ENCODE assay signal across 41 cellular contexts in genomic region chr10:88745633-88746032, GRCh38. TPM values are rescaled to one million over a fixed set of nuclear protein-coding genes. Genes with fewer than 3 reads are reported as not detected.
"Had no signal": no experiment of that assay in that cellular context is flagged by ENCODE, and none has a peak within 500 bp of the region (broad histone marks: within the 10 kb centered on the region; RNA-seq: fewer than 3 reads in every experiment).

No MANE protein-coding gene starts in this region.

- H3K4me3 ChIP-seq: adrenal gland, ascending aorta, body of pancreas, breast epithelium, cardiac muscle cell had no signal

- H3K9me3 ChIP-seq: ascending aorta had no signal

- H3K27me3 Mint-ChIP-seq: activated naive CD8-positive, alpha-beta T cell treated with anti-CD3 and anti-CD28 coated beads for 36 hours had no signal

- H3K4me3 Mint-ChIP-seq: activated naive CD4-positive, alpha-beta T cell treated with anti-CD3 and anti-CD28 coated beads for 36 hours; activated naive CD4-positive, alpha-beta T cell treated with anti-CD3 and anti-CD28 coated beads, Interleukin-2, amount 10 ng/mL, durations not matched to agents 7 days and 5 days; activated naive CD8-positive, alpha-beta T cell; activated naive CD8-positive, alpha-beta T cell treated with anti-CD3 and anti-CD28 coated beads for 36 hours; activated naive CD8-positive, alpha-beta T cell treated with anti-CD3 and anti-CD28 coated beads, Interleukin-2, amount 10 ng/mL, durations not matched to agents 7 days and 5 days; activated naive CD8-positive, alpha-beta T cell treated with anti-CD3 and anti-CD28 coated beads, Interleukin-2, amount 50 U/mL, for 24 hours; activated T-cell treated with anti-CD3 and anti-CD28 coated beads, Interleukin-2, amount 50 U/mL, for 24 hours; activated T-cell treated with anti-CD3 and anti-CD28 coated beads, Interleukin-2, amount 50 U/mL, for 4 hours; activated T-cell treated with anti-CD3 and anti-CD28 coated beads, Interleukin-2, amount 50 U/mL, for 72 hours; activated T-helper 1 cell treated with anti-CD3 and anti-CD28 coated beads, Interleukin-12 subunit alpha, Interleukin-12 subunit beta, Interleukin-2, Interleukin-4 antibody, amounts not matched to agents 30 ng/mL and 10 ng/mL and 1 ng/mL, durations not matched to agents 14 hours and 24 hours and 36 hours; activated T-helper 17 cell treated with anti-CD3 and anti-CD28 coated beads, Interleukin-2, amount 50 U/mL, for 72 hours; brain; central memory CD8-positive, alpha-beta T cell had no signal

- FAIRE-seq: astrocyte, bronchial epithelial cell had no signal

- H3K27ac ChIP-seq: adrenal gland, ascending aorta, body of pancreas, brain microvascular endothelial cell, breast epithelium, cardiac muscle cell had no signal

- H3K4me1 ChIP-seq: adrenal gland, ascending aorta, body of pancreas, breast epithelium had no signal

- DNase-seq: activated effector memory CD4-positive, alpha-beta T cell treated with anti-CD3 and anti-CD28 coated beads, Interleukin-2, amount 50 U/mL, for 16 hours; activated effector memory CD4-positive, alpha-beta T cell treated with Interleukin-2 at 50 U/mL for 16 hours; activated gamma-delta T cell; activated gamma-delta T cell treated with Interleukin-2 at 50 U/mL for 16 hours; activated naive CD4-positive, alpha-beta T cell; activated naive CD4-positive, alpha-beta T cell treated with anti-CD3 and anti-CD28 coated beads for 36 hours; activated naive CD4-positive, alpha-beta T cell treated with anti-CD3 and anti-CD28 coated beads, Interleukin-2, amount 10 ng/mL, durations not matched to agents 7 days and 5 days; activated naive CD4-positive, alpha-beta T cell treated with anti-CD3 and anti-CD28 coated beads, Interleukin-2, amount 50 U/mL, for 16 hours; activated naive CD4-positive, alpha-beta T cell treated with Interleukin-2 at 50 U/mL for 16 hours; activated naive CD8-positive, alpha-beta T cell treated with anti-CD3 and anti-CD28 coated beads for 36 hours; activated naive CD8-positive, alpha-beta T cell treated with anti-CD3 and anti-CD28 coated beads, Interleukin-2, amount 10 ng/mL, durations not matched to agents 7 days and 5 days; activated naive CD8-positive, alpha-beta T cell treated with anti-CD3 and anti-CD28 coated beads, Interleukin-2, amount 50 U/mL, for 24 hours; activated T-cell treated with anti-CD3 and anti-CD28 coated beads, Interleukin-2, amount 50 U/mL, for 1 hour; activated T-cell treated with anti-CD3 and anti-CD28 coated beads, Interleukin-2, amount 50 U/mL, for 24 hours; activated T-cell treated with anti-CD3 and anti-CD28 coated beads, Interleukin-2, amount 50 U/mL, for 4 hours; activated T-cell treated with anti-CD3 and anti-CD28 coated beads, Interleukin-2, amount 50 U/mL, for 48 hours; activated T-cell treated with anti-CD3 and anti-CD28 coated beads, Interleukin-2, amount 50 U/mL, for 72 hours; adrenal gland; amniotic stem cell; amygdala; anterior cingulate cortex; aorta; body of pancreas; brain microvascular endothelial cell; caudate nucleus; central memory CD4-positive, alpha-beta T cell; cerebellar nuclear complex had no signal

- H3K27ac Mint-ChIP-seq: activated naive CD4-positive, alpha-beta T cell treated with anti-CD3 and anti-CD28 coated beads for 36 hours; activated naive CD4-positive, alpha-beta T cell treated with anti-CD3 and anti-CD28 coated beads, Interleukin-2, amount 10 ng/mL, durations not matched to agents 7 days and 5 days; activated naive CD8-positive, alpha-beta T cell; activated naive CD8-positive, alpha-beta T cell treated with anti-CD3 and anti-CD28 coated beads for 36 hours; activated naive CD8-positive, alpha-beta T cell treated with anti-CD3 and anti-CD28 coated beads, Interleukin-2, amount 10 ng/mL, durations not matched to agents 7 days and 5 days; activated naive CD8-positive, alpha-beta T cell treated with anti-CD3 and anti-CD28 coated beads, Interleukin-2, amount 50 U/mL, for 24 hours; activated T-cell treated with anti-CD3 and anti-CD28 coated beads, Interleukin-2, amount 50 U/mL, for 24 hours; activated T-cell treated with anti-CD3 and anti-CD28 coated beads, Interleukin-2, amount 50 U/mL, for 72 hours; activated T-helper 1 cell treated with anti-CD3 and anti-CD28 coated beads, Interleukin-12 subunit alpha, Interleukin-12 subunit beta, Interleukin-2, Interleukin-4 antibody, amounts not matched to agents 30 ng/mL and 10 ng/mL and 1 ng/mL, durations not matched to agents 14 hours and 24 hours and 36 hours; activated T-helper 17 cell treated with anti-CD3 and anti-CD28 coated beads, Interleukin-2, amount 50 U/mL, for 72 hours; activated T-helper 2 cell treated with anti-CD3 and anti-CD28 coated beads, Interferon-gamma antibody, Interleukin-2, Interleukin-4, amounts not matched to agents 10 μg/mL and 5 μg/mL and 100 μg/mL, durations not matched to agents 14 hours and 24 hours and 36 hours; brain had no signal

- ATAC-seq: activated naive CD8-positive, alpha-beta T cell treated with anti-CD3 and anti-CD28 coated beads, Interleukin-2, amount 50 U/mL, for 24 hours; activated T-cell treated with anti-CD3 and anti-CD28 coated beads, Interleukin-2, amount 50 U/mL, for 4 hours; activated T-cell treated with anti-CD3 and anti-CD28 coated beads, Interleukin-2, amount 50 U/mL, for 72 hours; activated T-helper 17 cell treated with anti-CD3 and anti-CD28 coated beads, Interleukin-2, amount 50 U/mL, for 72 hours; body of pancreas had no signal

- H3K36me3 Mint-ChIP-seq: activated naive CD4-positive, alpha-beta T cell treated with anti-CD3 and anti-CD28 coated beads, Interleukin-2, amount 10 ng/mL, durations not matched to agents 7 days and 5 days; activated naive CD8-positive, alpha-beta T cell treated with anti-CD3 and anti-CD28 coated beads for 36 hours; activated naive CD8-positive, alpha-beta T cell treated with anti-CD3 and anti-CD28 coated beads, Interleukin-2, amount 10 ng/mL, durations not matched to agents 7 days and 5 days; brain had no signal

- H3K4me1 Mint-ChIP-seq: activated naive CD4-positive, alpha-beta T cell treated with anti-CD3 and anti-CD28 coated beads, Interleukin-2, amount 10 ng/mL, durations not matched to agents 7 days and 5 days; activated naive CD8-positive, alpha-beta T cell treated with anti-CD3 and anti-CD28 coated beads, Interleukin-2, amount 10 ng/mL, durations not matched to agents 7 days and 5 days; activated naive CD8-positive, alpha-beta T cell treated with anti-CD3 and anti-CD28 coated beads, Interleukin-2, amount 50 U/mL, for 24 hours; activated T-helper 17 cell treated with anti-CD3 and anti-CD28 coated beads, Interleukin-2, amount 50 U/mL, for 72 hours; brain; central memory CD8-positive, alpha-beta T cell had no signal

- H3K36me3 ChIP-seq: adrenal gland, ascending aorta, brain microvascular endothelial cell, breast epithelium, cardiac muscle cell had no signal

RNA-seq across cellular contexts. Expression of gene LIPN, which starts 14.2 kb away (rescaled TPM):
- total RNA-seq: activated naive CD4-positive, alpha-beta T cell treated with anti-CD3 and anti-CD28 coated beads for 36 hours; activated naive CD8-positive, alpha-beta T cell treated with anti-CD3 and anti-CD28 coated beads for 36 hours; activated naive CD8-positive, alpha-beta T cell treated with anti-CD3 and anti-CD28 coated beads, Interleukin-2, amount 10 ng/mL, durations not matched to agents 7 days and 5 days; activated T-cell treated with anti-CD3 and anti-CD28 coated beads, Interleukin-2, amount 50 U/mL, for 4 hours; activated T-cell treated with anti-CD3 and anti-CD28 coated beads, Interleukin-2, amount 50 U/mL, for 72 hours; activated T-helper 1 cell treated with anti-CD3 and anti-CD28 coated beads, Interleukin-12 subunit alpha, Interleukin-12 subunit beta, Interleukin-2, Interleukin-4 antibody, amounts not matched to agents 30 ng/mL and 10 ng/mL and 1 ng/mL, durations not matched to agents 14 hours and 24 hours and 36 hours; activated T-helper 17 cell treated with anti-CD3 and anti-CD28 coated beads, Interleukin-2, amount 50 U/mL, for 72 hours; activated T-helper 2 cell treated with anti-CD3 and anti-CD28 coated beads, Interferon-gamma antibody, Interleukin-2, Interleukin-4, amounts not matched to agents 10 μg/mL and 5 μg/mL and 100 μg/mL, durations not matched to agents 14 hours and 24 hours and 36 hours; ascending aorta; astrocyte; body of pancreas; breast epithelium; bronchial epithelial cell; cardiac muscle cell; cardiac septum; cerebellum; chondrocyte had no signal

RNA-seq across cellular contexts. Expression of gene LIPK, which starts 39.6 kb away (rescaled TPM):
- total RNA-seq: activated naive CD4-positive, alpha-beta T cell treated with anti-CD3 and anti-CD28 coated beads for 36 hours; activated naive CD8-positive, alpha-beta T cell treated with anti-CD3 and anti-CD28 coated beads for 36 hours; activated naive CD8-positive, alpha-beta T cell treated with anti-CD3 and anti-CD28 coated beads, Interleukin-2, amount 10 ng/mL, durations not matched to agents 7 days and 5 days; activated T-cell treated with anti-CD3 and anti-CD28 coated beads, Interleukin-2, amount 50 U/mL, for 4 hours; activated T-cell treated with anti-CD3 and anti-CD28 coated beads, Interleukin-2, amount 50 U/mL, for 72 hours; activated T-helper 1 cell treated with anti-CD3 and anti-CD28 coated beads, Interleukin-12 subunit alpha, Interleukin-12 subunit beta, Interleukin-2, Interleukin-4 antibody, amounts not matched to agents 30 ng/mL and 10 ng/mL and 1 ng/mL, durations not matched to agents 14 hours and 24 hours and 36 hours; activated T-helper 17 cell treated with anti-CD3 and anti-CD28 coated beads, Interleukin-2, amount 50 U/mL, for 72 hours; activated T-helper 2 cell treated with anti-CD3 and anti-CD28 coated beads, Interferon-gamma antibody, Interleukin-2, Interleukin-4, amounts not matched to agents 10 μg/mL and 5 μg/mL and 100 μg/mL, durations not matched to agents 14 hours and 24 hours and 36 hours; adrenal gland; aorta; ascending aorta; astrocyte; body of pancreas; bronchial epithelial cell; cardiac muscle cell; cardiac septum; cerebellum; chondrocyte had no signal

RNA-seq across cellular contexts. Expression of gene LIPM, which starts 56.9 kb away (rescaled TPM):
- total RNA-seq: activated naive CD4-positive, alpha-beta T cell treated with anti-CD3 and anti-CD28 coated beads for 36 hours; activated naive CD8-positive, alpha-beta T cell treated with anti-CD3 and anti-CD28 coated beads for 36 hours; activated naive CD8-positive, alpha-beta T cell treated with anti-CD3 and anti-CD28 coated beads, Interleukin-2, amount 10 ng/mL, durations not matched to agents 7 days and 5 days; activated T-cell treated with anti-CD3 and anti-CD28 coated beads, Interleukin-2, amount 50 U/mL, for 4 hours; activated T-cell treated with anti-CD3 and anti-CD28 coated beads, Interleukin-2, amount 50 U/mL, for 72 hours; activated T-helper 1 cell treated with anti-CD3 and anti-CD28 coated beads, Interleukin-12 subunit alpha, Interleukin-12 subunit beta, Interleukin-2, Interleukin-4 antibody, amounts not matched to agents 30 ng/mL and 10 ng/mL and 1 ng/mL, durations not matched to agents 14 hours and 24 hours and 36 hours; activated T-helper 17 cell treated with anti-CD3 and anti-CD28 coated beads, Interleukin-2, amount 50 U/mL, for 72 hours; activated T-helper 2 cell treated with anti-CD3 and anti-CD28 coated beads, Interferon-gamma antibody, Interleukin-2, Interleukin-4, amounts not matched to agents 10 μg/mL and 5 μg/mL and 100 μg/mL, durations not matched to agents 14 hours and 24 hours and 36 hours; adrenal gland; aorta; ascending aorta; astrocyte; body of pancreas; breast epithelium; bronchial epithelial cell; cardiac muscle cell; cardiac septum; cerebellum; chondrocyte had no signal
